20 cellular contexts compared by ENCODE assay signal in the genomic region with DNA sequence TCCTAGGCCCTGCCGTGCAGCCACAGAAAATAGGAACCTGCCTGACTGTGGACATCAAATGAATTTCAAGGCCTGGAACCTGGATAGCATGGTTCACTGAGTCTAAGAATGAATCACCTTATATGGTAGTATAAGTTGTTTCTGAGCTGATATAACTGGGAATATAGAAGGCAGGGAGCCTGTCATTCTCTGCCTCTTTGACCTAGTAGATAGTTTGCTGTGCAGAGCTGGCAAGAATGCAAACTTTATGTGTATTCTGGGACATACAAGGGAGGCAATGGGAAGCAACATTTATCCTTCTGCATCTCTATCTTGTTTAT. TPM values are rescaled to one million over a fixed set of nuclear protein-coding genes. Genes with fewer than 3 reads are reported as not detected.
DNase-seq lines count a peak whose midpoint lies in the region; ATAC-seq, FAIRE-seq and TF ChIP-seq lines count a peak whose summit lies in the region.
"Had no signal": no experiment of that assay in that cellular context is flagged by ENCODE, and none has a peak within 500 bp of the region (broad histone marks: within the 10 kb centered on the region; RNA-seq: fewer than 3 reads in every experiment).

No MANE protein-coding gene starts in this region.

- no peak overlapping the region for H3K9ac ChIP-seq in GM12878 (ENCODE audit: control insufficient read depth, insufficient read depth, low read length)

- no peaks in the 10 kb centered on the region for H3K4me1 ChIP-seq in GM12878 (ENCODE audit: control insufficient read depth, insufficient read depth, low read length)
- peaks cover 20 to 36% of the 10 kb centered on the region in 2 donors for H3K4me1 ChIP-seq in thyroid gland
- no peaks in the 10 kb centered on the region for H3K4me1 ChIP-seq in CD8-positive, alpha-beta memory T cell (ENCODE audit: insufficient read depth, low read length)
- H3K4me1 ChIP-seq: heart right ventricle had no signal

- H3K27ac Mint-ChIP-seq in CD8-positive, alpha-beta memory T cell = no peak overlapping the region
- H3K27ac Mint-ChIP-seq: activated CD8-positive, alpha-beta memory T cell treated with anti-CD3 and anti-CD28 coated beads, Interleukin-2, amount 10 ng/mL, durations not matched to agents 7 days and 5 days; natural killer cell treated with Interleukin-12 subunit alpha and Interleukin-12 subunit beta and Interleukin-15 and Interleukin-18, amount 100 ng/mL, for 72 hours; stimulated activated memory B cell treated with anti-CD40 and anti-IgM and Interleukin-4, amounts not matched to agents 10 μg/mL and 1 μg/mL and 100 μg/mL, for 72 hours had no signal

- no peaks in the 10 kb centered on the region for H4K20me1 ChIP-seq in GM12878 (ENCODE audit: control insufficient read depth, insufficient read depth)

- H3K79me2 ChIP-seq in GM12878 (ENCODE audit: control insufficient read depth, insufficient read depth, low read length) = no peaks in the 10 kb centered on the region

- H3K27me3 ChIP-seq in GM12878 (replicated peaks in 1 of 2; ENCODE audit: control insufficient read depth in 2 of 2, insufficient read depth in 2 of 2, low read length in 1 of 2) = no peaks in the 10 kb centered on the region
- no peaks in the 10 kb centered on the region for H3K27me3 ChIP-seq in thyroid gland
- no peaks in the 10 kb centered on the region for H3K27me3 ChIP-seq in CD8-positive, alpha-beta memory T cell (ENCODE audit: insufficient read depth, low read length, poor library complexity, severe bottlenecking)
- H3K27me3 ChIP-seq: heart right ventricle had no signal

- intact Hi-C loops in GM12878 (cut with micrococcal nuclease; ENCODE audit: unreplicated experiment) = no loop called here
- intact Hi-C loops in thyroid gland (cut with DNase I) = no loop called here

- SMC1A ChIA-PET in GM12878 (lab: Charles Lee; ENCODE audit: uncharacterized antibody, unreplicated experiment) = no interaction called here

- TF ChIP-seq CTCF in GM12878 (IDR thresholded peaks at IDR 0.05 in 2 of 3, conservative IDR thresholded peaks at IDR 0.05 in 1 of 3; ENCODE audit: control insufficient read depth in 2 of 3, extremely low read depth in 1 of 3, insufficient read depth in 1 of 3, low read depth in 3 of 3, low read length in 3 of 3) (no peak), thyroid gland (IDR thresholded peaks at IDR 0.05) (no peak)

- CTCF ChIA-PET in GM12878 (lab: Yijun Ruan, JAX) = interaction anchor here (1.7 kb wide), 1 partner anchor 8 kb away, joined by 5 read pairs; no protein-coding TSS in a partner anchor
- CTCF ChIA-PET in CD8-positive, alpha-beta memory T cell (lab: Charles Lee) = interaction anchor here (1.0 kb wide), 1 partner anchor 51 kb away, joined by 3 read pairs; the partner anchor contains the start of gene UBR3

- H3K4me3 ChIP-seq in GM12878 (no peak overlapping the region), thyroid gland (replicated peaks in 1 of 3) (no peak overlapping the region)
- no peak overlapping the region for H3K4me3 ChIP-seq in CD8-positive, alpha-beta memory T cell (ENCODE audit: low read length)
- H3K4me3 ChIP-seq: HAP-1, heart right ventricle had no signal

- H3K36me3 ChIP-seq in GM12878 (ENCODE audit: control insufficient read depth in 2 of 2, insufficient read depth in 2 of 2, low read length in 1 of 2) = no peaks in the 10 kb centered on the region
- H3K36me3 ChIP-seq in thyroid gland = no peaks in the 10 kb centered on the region
- no peaks in the 10 kb centered on the region for H3K36me3 ChIP-seq in CD8-positive, alpha-beta memory T cell (ENCODE audit: insufficient read depth, low read length)
- H3K36me3 ChIP-seq: HAP-1, heart right ventricle had no signal

- TF ChIP-seq POLR2A in GM12878 (IDR thresholded peaks at IDR 0.05; ENCODE audit: low read depth, low read length) = no peak
- peak in 1 of 2 donors; percentile 31 for TF ChIP-seq POLR2A in thyroid gland (IDR thresholded peaks at IDR 0.05)

- peaks cover 0 to 4% (median 1%) of the 10 kb centered on the region in 3 donors for H3K36me3 Mint-ChIP-seq in CD8-positive, alpha-beta memory T cell
- H3K36me3 Mint-ChIP-seq: activated CD8-positive, alpha-beta memory T cell treated with anti-CD3 and anti-CD28 coated beads, Interleukin-2, amount 10 ng/mL, durations not matched to agents 7 days and 5 days; natural killer cell treated with Interleukin-12 subunit alpha and Interleukin-12 subunit beta and Interleukin-15 and Interleukin-18, amount 100 ng/mL, for 72 hours; stimulated activated memory B cell treated with anti-CD40 and anti-IgM and Interleukin-4, amounts not matched to agents 10 μg/mL and 1 μg/mL and 100 μg/mL, for 72 hours had no signal

- H3K9me3 ChIP-seq in GM12878 (replicated peaks; ENCODE audit: control insufficient read depth, insufficient read depth, low read length) = no peaks in the 10 kb centered on the region
- no peaks in the 10 kb centered on the region for H3K9me3 ChIP-seq in thyroid gland
- no peaks in the 10 kb centered on the region for H3K9me3 ChIP-seq in CD8-positive, alpha-beta memory T cell (ENCODE audit: low read length)
- H3K9me3 ChIP-seq: HAP-1, heart right ventricle had no signal

- H3K4me1 Mint-ChIP-seq in CD8-positive, alpha-beta memory T cell = no peaks in the 10 kb centered on the region
- H3K4me1 Mint-ChIP-seq: stimulated activated memory B cell treated with anti-CD40 and anti-IgM and Interleukin-4, amounts not matched to agents 10 μg/mL and 1 μg/mL and 100 μg/mL, for 72 hours had no signal

- no peak for ATAC-seq in GM12878
- ATAC-seq in HG03469 (IDR thresholded peaks at IDR 0.05; ENCODE audit: unreplicated experiment) = no peak
- ATAC-seq: activated CD8-positive, alpha-beta memory T cell treated with anti-CD3 and anti-CD28 coated beads, Interleukin-2, amount 10 ng/mL, durations not matched to agents 7 days and 5 days; natural killer cell treated with Interleukin-12 subunit alpha and Interleukin-12 subunit beta and Interleukin-15 and Interleukin-18, amount 100 ng/mL, for 72 hours; stimulated activated memory B cell treated with anti-CD40 and anti-IgM and Interleukin-4, amounts not matched to agents 10 μg/mL and 1 μg/mL and 100 μg/mL, for 72 hours had no signal

- no peak for TF ChIP-seq RAD21 in GM12878 (IDR thresholded peaks at IDR 0.05; ENCODE audit: insufficient read depth, low read depth, low read length)

- POLR2A ChIA-PET in GM12878 (lab: Charles Lee) = interaction anchor here (0.6 kb wide), 1 partner anchor 654 kb away, joined by 4 read pairs; no protein-coding TSS in a partner anchor
- POLR2A ChIA-PET in CD8-positive, alpha-beta memory T cell (lab: Charles Lee) = no interaction called here

- WGBS in GM12878 (ENCODE audit: insufficient coverage, insufficient replicate concordance, low lambda C conversion rate, missing lambda C conversion rate) = 100% methylated on average over 1 of the region's 1 CpG
- 9 to 33% methylated on average over 1 of the region's 1 CpG for WGBS in thyroid gland, 2 donors

- no peak overlapping the region for H3K4me2 ChIP-seq in GM12878 (ENCODE audit: control insufficient read depth, insufficient read depth)

- RAD21 ChIA-PET in GM12878 (lab: Charles Lee; ENCODE audit: unreplicated experiment) = no interaction called here

- H3K27me3 Mint-ChIP-seq in CD8-positive, alpha-beta memory T cell = peaks cover 4 to 6% of the 10 kb centered on the region in 2 donors
- H3K27me3 Mint-ChIP-seq: natural killer cell treated with Interleukin-12 subunit alpha and Interleukin-12 subunit beta and Interleukin-15 and Interleukin-18, amount 100 ng/mL, for 72 hours; stimulated activated memory B cell treated with anti-CD40 and anti-IgM and Interleukin-4, amounts not matched to agents 10 μg/mL and 1 μg/mL and 100 μg/mL, for 72 hours had no signal

- in situ Hi-C loops in GM12878 (cut with MboI) = no loop called here

- BruUV-seq in GM12878 (replicated peaks; lab: Mats Ljungman, UMichigan) = no TSS peak

- peak; percentile 23 for FAIRE-seq in GM12878 (lab: Jason Lieb, UNC)

- H3K9me3 Mint-ChIP-seq in CD8-positive, alpha-beta memory T cell = no peaks in the 10 kb centered on the region
- H3K9me3 Mint-ChIP-seq: natural killer cell treated with Interleukin-12 subunit alpha and Interleukin-12 subunit beta and Interleukin-15 and Interleukin-18, amount 100 ng/mL, for 72 hours; stimulated activated memory B cell treated with anti-CD40 and anti-IgM and Interleukin-4, amounts not matched to agents 10 μg/mL and 1 μg/mL and 100 μg/mL, for 72 hours had no signal

- TF ChIP-seq EP300 in GM12878 (IDR thresholded peaks at IDR 0.05; ENCODE audit: borderline replicate concordance in 1 of 2, control insufficient read depth in 1 of 2, low read depth in 2 of 2, low read length in 2 of 2) = no peak

- H2AFZ ChIP-seq in GM12878 (ENCODE audit: control insufficient read depth, low read depth, low read length) = no peak overlapping the region

- H3K4me3 Mint-ChIP-seq in CD8-positive, alpha-beta memory T cell = no peak overlapping the region
- H3K4me3 Mint-ChIP-seq: activated CD8-positive, alpha-beta memory T cell treated with anti-CD3 and anti-CD28 coated beads, Interleukin-2, amount 10 ng/mL, durations not matched to agents 7 days and 5 days; natural killer cell treated with Interleukin-12 subunit alpha and Interleukin-12 subunit beta and Interleukin-15 and Interleukin-18, amount 100 ng/mL, for 72 hours; stimulated activated memory B cell treated with anti-CD40 and anti-IgM and Interleukin-4, amounts not matched to agents 10 μg/mL and 1 μg/mL and 100 μg/mL, for 72 hours had no signal

- DNase-seq in DMS53 (lab: John Stamatoyannopoulos, UW) (peak; percentile 47), DMS53 treated with DMSO at 0.1 percent for 48 hours (lab: John Stamatoyannopoulos, UW; ENCODE audit: unreplicated experiment) (no peak), GM12878 (ENCODE audit: low read depth, low spot score) (no peak), kidney tubule cell (ENCODE audit: low spot score) (peak; percentile 80), thyroid gland (peak in 1 of 2 donors; percentile 42), HCEC 1CT (no peak)
- DNase-seq in CD8-positive, alpha-beta memory T cell = no peak
- DNase-seq: 8988T; activated CD8-positive, alpha-beta memory T cell treated with anti-CD3 and anti-CD28 coated beads, Interleukin-2, amount 10 ng/mL, durations not matched to agents 7 days and 5 days; cerebellar nuclear complex; effector memory CD4-positive, alpha-beta T cell; heart right ventricle; NCI-H1417; NCI-H2171 treated with DMSO at 0.1 percent for 48 hours; NCI-H69; T1000 had no signal

- no peak overlapping the region for H3K27ac ChIP-seq in GM12878 (ENCODE audit: control insufficient read depth, insufficient read depth)
- peak overlapping the region; percentile 91 to 94 (median 92) for H3K27ac ChIP-seq in thyroid gland
- H3K27ac ChIP-seq in CD8-positive, alpha-beta memory T cell (ENCODE audit: low read depth, low read length) = no peak overlapping the region
- H3K27ac ChIP-seq: heart right ventricle had no signal

RNA-seq across cellular contexts. Expression of gene SSB, which starts 22.2 kb away (rescaled TPM):
- 88.8 and 94.8 TPM in 2 replicates for total RNA-seq in GM12878 (2013; cell fraction: nucleolus; rRNA removed)
- total RNA-seq in GM12878 (2014; rRNA removed) (103 and 123 TPM in 2 replicates), GM12878 (2014; rRNA removed; fragmentation: Illumina TruSeq; extraction: Trizol) (186 and 193 TPM in 2 replicates), GM12878 (2021) (106 and 114 TPM in 2 replicates), thyroid gland (100 to 1,000 TPM in 2 of 4 donors, 10 to 100 TPM in 2; 58.8 to 157 (median 102) TPM)
- polyA plus RNA-seq in GM12878 (2011; ENCODE audit: low read depth) = 38.9 TPM
- polyA plus RNA-seq in GM12878 (2011; rRNA removed) (118 and 227 TPM in 2 replicates), GM12878 (2014; fragmentation: Illumina TruSeq; extraction: Trizol) (206 and 275 TPM in 2 replicates), GM12878 (2014; fragmentation: Nextera tagmentation; extraction: Ambion mirVana) (100 to 1,000 TPM; 294 to 313 TPM), GM12878 (2014; rRNA removed) (136 and 147 TPM in 2 replicates), GM12878 (2016; fragmentation: Nextera tagmentation; extraction: Ambion mirVana) (100 to 1,000 TPM; 256 to 284 TPM)
- polyA plus RNA-seq in GM12878 (2011; cell fraction: cytosol; rRNA removed) = 23.3 and 27.3 TPM in 2 replicates
- polyA plus RNA-seq in GM12878 (2011; cell fraction: nucleus; rRNA removed) = 45.7 and 64.0 TPM in 2 replicates
- polyA plus RNA-seq in GM12878 (2012) = 83.8 and 84.3 TPM in 2 replicates
- polyA minus RNA-seq in GM12878 (2011; rRNA and poly(A)+ RNA removed) = 12.0 and 18.9 TPM in 2 replicates
- 9.9 and 23.3 TPM in 2 replicates for polyA minus RNA-seq in GM12878 (2011; cell fraction: cytosol; rRNA and poly(A)+ RNA removed)
- 17.4 and 29.1 TPM in 2 replicates for polyA minus RNA-seq in GM12878 (2011; cell fraction: nucleus; rRNA and poly(A)+ RNA removed)
- 100 to 1,000 TPM; 101 to 113 TPM for total RNA-seq in CD8-positive, alpha-beta memory T cell
- polyA plus RNA-seq in CD8-positive, alpha-beta memory T cell = 153 TPM

RNA-seq across cellular contexts. Expression of gene KLHL23, which starts 42.8 kb away (rescaled TPM):
- total RNA-seq in GM12878 (2013; cell fraction: nucleolus; rRNA removed) = 26.8 and 29.6 TPM in 2 replicates
- total RNA-seq in GM12878 (2014; rRNA removed) (20.2 and 23.1 TPM in 2 replicates), GM12878 (2014; rRNA removed; fragmentation: Illumina TruSeq; extraction: Trizol) (22.7 and 24.6 TPM in 2 replicates), GM12878 (2021) (15.1 and 15.6 TPM in 2 replicates), thyroid gland (10 to 100 TPM in 2 of 4 donors, 1 to 10 TPM in 2; 7.2 to 14.0 (median 10.3) TPM)
- 4.7 TPM for polyA plus RNA-seq in GM12878 (2011; ENCODE audit: low read depth)
- polyA plus RNA-seq in GM12878 (2011; rRNA removed) (34.8 and 43.6 TPM in 2 replicates), GM12878 (2014; fragmentation: Illumina TruSeq; extraction: Trizol) (18.6 and 24.8 TPM in 2 replicates), GM12878 (2014; fragmentation: Nextera tagmentation; extraction: Ambion mirVana) (1 to 10 TPM; 3.9 to 5.6 TPM), GM12878 (2014; rRNA removed) (16.8 and 18.6 TPM in 2 replicates), GM12878 (2016; fragmentation: Nextera tagmentation; extraction: Ambion mirVana) (1 to 10 TPM; 7.9 to 8.1 TPM)
- polyA plus RNA-seq in GM12878 (2011; cell fraction: cytosol; rRNA removed) = 13.2 and 14.5 TPM in 2 replicates
- 11.4 and 18.1 TPM in 2 replicates for polyA plus RNA-seq in GM12878 (2011; cell fraction: nucleus; rRNA removed)
- 5.1 and 6.8 TPM in 2 replicates for polyA plus RNA-seq in GM12878 (2012)
- 41.1 and 75.4 TPM in 2 replicates for polyA minus RNA-seq in GM12878 (2011; rRNA and poly(A)+ RNA removed)
- 16.0 and 16.8 TPM in 2 replicates for polyA minus RNA-seq in GM12878 (2011; cell fraction: cytosol; rRNA and poly(A)+ RNA removed)
- polyA minus RNA-seq in GM12878 (2011; cell fraction: nucleus; rRNA and poly(A)+ RNA removed) = 10.6 and 20.7 TPM in 2 replicates
- total RNA-seq in CD8-positive, alpha-beta memory T cell = 10 to 100 TPM; 11.4 to 12.0 TPM
- polyA plus RNA-seq in CD8-positive, alpha-beta memory T cell = 2.0 TPM

RNA-seq across cellular contexts. Expression of gene METTL5, which starts 48.3 kb away (rescaled TPM):
- 48.3 and 65.4 TPM in 2 replicates for total RNA-seq in GM12878 (2013; cell fraction: nucleolus; rRNA removed)
- 55.0 and 57.3 TPM in 2 replicates for total RNA-seq in GM12878 (2014; rRNA removed)
- 80.5 and 83.9 TPM in 2 replicates for total RNA-seq in GM12878 (2014; rRNA removed; fragmentation: Illumina TruSeq; extraction: Trizol)
- total RNA-seq in GM12878 (2021) = 67.0 and 75.9 TPM in 2 replicates
- polyA plus RNA-seq in GM12878 (2011; ENCODE audit: low read depth) = 42.7 TPM
- polyA plus RNA-seq in GM12878 (2011; rRNA removed) = 72.9 and 119 TPM in 2 replicates
- 32.2 and 33.1 TPM in 2 replicates for polyA plus RNA-seq in GM12878 (2011; cell fraction: cytosol; rRNA removed)
- polyA plus RNA-seq in GM12878 (2011; cell fraction: nucleus; rRNA removed) = 20.5 and 23.6 TPM in 2 replicates
- 54.6 and 67.6 TPM in 2 replicates for polyA plus RNA-seq in GM12878 (2012)
- polyA plus RNA-seq in GM12878 (2014; fragmentation: Illumina TruSeq; extraction: Trizol) = 94.2 and 116 TPM in 2 replicates
- 100 to 1,000 TPM; 198 to 204 TPM for polyA plus RNA-seq in GM12878 (2014; fragmentation: Nextera tagmentation; extraction: Ambion mirVana)
- 67.4 and 80.6 TPM in 2 replicates for polyA plus RNA-seq in GM12878 (2014; rRNA removed)
- polyA plus RNA-seq in GM12878 (2016; fragmentation: Nextera tagmentation; extraction: Ambion mirVana) = 100 to 1,000 TPM; 156 to 161 TPM
- polyA minus RNA-seq in GM12878 (2011; rRNA and poly(A)+ RNA removed) = 14.3 and 22.9 TPM in 2 replicates
- 11.2 and 13.0 TPM in 2 replicates for polyA minus RNA-seq in GM12878 (2011; cell fraction: cytosol; rRNA and poly(A)+ RNA removed)
- 15.1 and 19.8 TPM in 2 replicates for polyA minus RNA-seq in GM12878 (2011; cell fraction: nucleus; rRNA and poly(A)+ RNA removed)
- 10 to 100 TPM; 49.8 to 77.3 (median 57.4) TPM for total RNA-seq in thyroid gland
- total RNA-seq in CD8-positive, alpha-beta memory T cell = 100 to 1,000 TPM in 1 of 2 experiments, 10 to 100 TPM in 1; 93.0 to 100 TPM
- polyA plus RNA-seq in CD8-positive, alpha-beta memory T cell = 116 TPM

RNA-seq across cellular contexts. Expression of gene UBR3, which starts 50.8 kb away (rescaled TPM):
- total RNA-seq in GM12878 (2013; cell fraction: nucleolus; rRNA removed) = 92.0 and 101 TPM in 2 replicates
- total RNA-seq in GM12878 (2014; rRNA removed) (14.1 and 15.5 TPM in 2 replicates), GM12878 (2014; rRNA removed; fragmentation: Illumina TruSeq; extraction: Trizol) (22.5 and 22.9 TPM in 2 replicates), GM12878 (2021) (14.0 and 17.0 TPM in 2 replicates), thyroid gland (100 to 1,000 TPM; 101 to 192 (median 114) TPM)
- 5.0 TPM for polyA plus RNA-seq in GM12878 (2011; ENCODE audit: low read depth)
- polyA plus RNA-seq in GM12878 (2011; rRNA removed) (13.7 and 20.0 TPM in 2 replicates), GM12878 (2014; fragmentation: Illumina TruSeq; extraction: Trizol) (14.7 and 17.7 TPM in 2 replicates), GM12878 (2014; fragmentation: Nextera tagmentation; extraction: Ambion mirVana) (1 to 10 TPM; 4.9 to 5.5 TPM), GM12878 (2014; rRNA removed) (7.4 and 7.6 TPM in 2 replicates), GM12878 (2016; fragmentation: Nextera tagmentation; extraction: Ambion mirVana) (1 to 10 TPM; 3.8 to 8.6 TPM)
- 5.1 and 5.5 TPM in 2 replicates for polyA plus RNA-seq in GM12878 (2011; cell fraction: cytosol; rRNA removed)
- 12.5 and 13.9 TPM in 2 replicates for polyA plus RNA-seq in GM12878 (2011; cell fraction: nucleus; rRNA removed)
- polyA plus RNA-seq in GM12878 (2012) = 8.1 and 8.2 TPM in 2 replicates
- polyA minus RNA-seq in GM12878 (2011; rRNA and poly(A)+ RNA removed) = 27.7 and 33.4 TPM in 2 replicates
- 7.5 and 9.9 TPM in 2 replicates for polyA minus RNA-seq in GM12878 (2011; cell fraction: cytosol; rRNA and poly(A)+ RNA removed)
- 32.8 and 50.8 TPM in 2 replicates for polyA minus RNA-seq in GM12878 (2011; cell fraction: nucleus; rRNA and poly(A)+ RNA removed)
- 10 to 100 TPM; 21.9 to 22.1 TPM for total RNA-seq in CD8-positive, alpha-beta memory T cell
- 8.5 TPM for polyA plus RNA-seq in CD8-positive, alpha-beta memory T cell

Comparison
In these comparisons a context has a peak if more than half of its experiments do, and no peak if none do; other contexts are left out.
1. DNase-seq: peak in DMS53 (single experiment) and kidney tubule cell (single experiment); none in DMS53 treated with DMSO at 0.1 percent for 48 hours (single experiment), GM12878 (single experiment), HCEC 1CT (single experiment) and CD8-positive, alpha-beta memory T cell (0 of 5).
2. H3K27ac ChIP-seq: peak in thyroid gland (3 of 3); none in GM12878 (single experiment) and CD8-positive, alpha-beta memory T cell (single experiment).